ENCODE assay signal across 8 cellular contexts in genomic region chr7:1503816-1504775, GRCh38. TPM values are rescaled to one million over a fixed set of nuclear protein-coding genes. Genes with fewer than 3 reads are reported as not detected.
DNase-seq lines count a peak whose midpoint lies in the region; ATAC-seq and TF ChIP-seq lines count a peak whose summit lies in the region.

Gene INTS1 (minus strand): TSS chr7:1504389. CDS start chr7:1503960, 429 bp downstream.

- WGBS in hepatocyte (ENCODE audit: low lambda C conversion rate, missing lambda C conversion rate): under 1% methylated on average over 105 of the region's 118 CpGs

- peak within 1 kb of the TSS; percentile 89 for H2AFZ ChIP-seq in hepatocyte

- H3K36me3 ChIP-seq in ascending aorta (peaks cover 34 to 37% of the 10 kb centered on the region in 2 donors), hepatocyte (replicated peaks; ENCODE audit: insufficient read depth, low read depth) (no peaks in the 10 kb centered on the region)

- TF ChIP-seq CTCF in GM13977 (IDR thresholded peaks at IDR 0.05; ENCODE audit: extremely low read depth, insufficient read depth, missing control alignments) (peak; percentile 89), ascending aorta (IDR thresholded peaks at IDR 0.05) (peak; percentile 59 to 97 (median 71)), hepatocyte (IDR thresholded peaks at IDR 0.05; ENCODE audit: poor library complexity) (peak; percentile 78)

- in situ Hi-C loops in GM13977 (cut with MboI; ENCODE audit: low pct_unique_long_range_greater_than_20kb, low sequenced_read_pairs, unreplicated experiment): no loop called here

- ATAC-seq in HG02884 (IDR thresholded peaks at IDR 0.05; ENCODE audit: unreplicated experiment): peak; percentile 74

- no peaks in the 10 kb centered on the region for H4K20me1 ChIP-seq in hepatocyte (ENCODE audit: insufficient read depth, poor library complexity, severe bottlenecking)

- no peaks in the 10 kb centered on the region for H3K9me3 ChIP-seq in ascending aorta
- no peaks in the 10 kb centered on the region for H3K9me3 ChIP-seq in hepatocyte (ENCODE audit: low read depth)

- peak; percentile 98 for DNase-seq in GM13977 (ENCODE audit: low spot score)
- peak; percentile 85 for DNase-seq in NCI-H1694 treated with DMSO at 0.1 percent for 48 hours (lab: John Stamatoyannopoulos, UW)
- peak; percentile 42 to 93 for DNase-seq in ascending aorta (ENCODE audit: low spot score in 2 of 2)
- DNase-seq in hepatocyte (ENCODE audit: low spot score): peak; percentile 96
- DNase-seq in renal cortical epithelial cell (ENCODE audit: low read depth): peak; percentile 68
- DNase-seq in cortex of kidney (lab: John Stamatoyannopoulos, UW): no peak

- H3K9me2 ChIP-seq in hepatocyte (replicated peaks; ENCODE audit: insufficient read depth): no peaks in the 10 kb centered on the region

- H3K79me2 ChIP-seq in hepatocyte: peaks cover 35% of the 10 kb centered on the region

- H3K4me3 ChIP-seq in ascending aorta: peak within 1 kb of the TSS; percentile 79 to 93
- H3K4me3 ChIP-seq in hepatocyte: peak within 1 kb of the TSS; percentile 92

- H3K4me1 ChIP-seq in ascending aorta (peaks cover 10% of the 10 kb centered on the region in 2 donors), hepatocyte (ENCODE audit: insufficient read depth) (no peaks in the 10 kb centered on the region)

- intact Hi-C loops in T-helper 2 cell treated with Interferon-gamma antibody and Interleukin-4, amounts not matched to agents 100 ng/mL and 5 ng/mL, for 36 hours (cut with micrococcal nuclease): loop anchor here (1.0 to 2.0 kb wide), 3 partner anchors 29 to 738 kb away; partner anchors contain the start of genes MICALL2, MRM2 and NUDT1
- intact Hi-C loops in ascending aorta (cut with DNase I): loop anchor here (1.0 kb wide), 3 partner anchors 26 to 65 kb away; partner anchors contain the start of gene MAFK

- H3K4me2 ChIP-seq in hepatocyte: peak within 1 kb of the TSS; percentile 96

- H3K27ac ChIP-seq in ascending aorta (peak within 1 kb of the TSS; percentile 53 to 71), hepatocyte (peak within 1 kb of the TSS; percentile 59)

- H3K27me3 ChIP-seq in ascending aorta: no peaks in the 10 kb centered on the region
- no peaks in the 10 kb centered on the region for H3K27me3 ChIP-seq in hepatocyte

RNA-seq across cellular contexts. Expression of gene INTS1, which starts in this region (rescaled TPM):
- 76.7 and 81.2 TPM in 2 replicates for total RNA-seq in T-helper 2 cell treated with Interferon-gamma antibody and Interleukin-4, amounts not matched to agents 100 ng/mL and 5 ng/mL, for 36 hours
- total RNA-seq in ascending aorta (80.7 TPM), hepatocyte (15.5 and 30.0 TPM in 2 replicates), renal cortical epithelial cell (31.8 and 77.9 TPM in 2 replicates)
- polyA plus RNA-seq in hepatocyte: 53.6 and 57.3 TPM in 2 replicates
